21 cellular contexts compared by ENCODE assay signal in genomic region chr16:30113711-30114333, GRCh38. TPM values are rescaled to one million over a fixed set of nuclear protein-coding genes. Genes with fewer than 3 reads are reported as not detected.
DNase-seq lines count a peak whose midpoint lies in the region; ATAC-seq and TF ChIP-seq lines count a peak whose summit lies in the region.
"Had no signal": no experiment of that assay in that cellular context is flagged by ENCODE, and none has a peak within 500 bp of the region (broad histone marks: within the 10 kb centered on the region; RNA-seq: fewer than 3 reads in every experiment).

No MANE protein-coding gene starts in this region.

- H3K27ac ChIP-seq in CD4-positive, alpha-beta memory T cell (ENCODE audit: low read depth, low read length), result no peak overlapping the region
- H3K27ac ChIP-seq in neutrophil, result peak overlapping the region; percentile 49
- H3K27ac ChIP-seq: vagina had no signal

- POLR2A ChIA-PET in CD4-positive, alpha-beta memory T cell (lab: Charles Lee; ENCODE audit: partially characterized antibody), result interaction anchor here (1.9 to 9.9 kb wide), 4 partner anchors 9 to 71 kb away, joined by 6 to 120 read pairs (median 23); partner anchors contain the start of genes CORO1A, MAPK3, TBX6 and YPEL3
- POLR2A ChIA-PET in GM10248 (lab: Yijun Ruan, JAX) (no interaction called here), T-cell (lab: Charles Lee) (no interaction called here)

- H3K27me3 Mint-ChIP-seq in CD4-positive, alpha-beta memory T cell, result no peaks in the 10 kb centered on the region
- H3K27me3 Mint-ChIP-seq in chondrocyte (ENCODE audit: low read depth) (no peaks in the 10 kb centered on the region), natural killer cell (ENCODE audit: low read depth in 2 of 2) (no peaks in the 10 kb centered on the region), T-cell (no peaks in the 10 kb centered on the region)
- H3K27me3 Mint-ChIP-seq: progenitor cell of endocrine pancreas had no signal

- intact Hi-C loops in CD4-positive, alpha-beta memory T cell (cut with micrococcal nuclease), result no loop called here
- intact Hi-C loops in natural killer cell (cut with micrococcal nuclease), result no loop called here

- CTCF ChIA-PET in CD4-positive, alpha-beta memory T cell (lab: Charles Lee; ENCODE audit: partially characterized antibody), result interaction anchor here (0.6 to 2.0 kb wide), 5 partner anchors 10 to 523 kb away, joined by 3 to 7 read pairs (median 5); no protein-coding TSS in a partner anchor
- CTCF ChIA-PET in GM10248 (lab: Yijun Ruan, JAX) (interaction anchor here (0.6 to 4.3 kb wide), 6 partner anchors 11 to 72 kb away, joined by 3 to 29 read pairs (median 6); partner anchors contain the start of gene CORO1A), T-cell (lab: Charles Lee) (no interaction called here)

- no peak for TF ChIP-seq CTCF in chondrocyte (IDR thresholded peaks at IDR 0.05)
- TF ChIP-seq CTCF in neutrophil (IDR thresholded peaks at IDR 0.05), result no peak
- TF ChIP-seq CTCF in GM10248 (IDR thresholded peaks at IDR 0.05; ENCODE audit: control extremely low read depth, extremely low read depth, low read depth, missing control alignments), result no peak
- TF ChIP-seq CTCF in natural killer cell (IDR thresholded peaks at IDR 0.05), result no peak

- H3K4me1 Mint-ChIP-seq in CD4-positive, alpha-beta memory T cell, result peaks cover 11 to 25% (median 17%) of the 10 kb centered on the region in 4 donors
- H3K4me1 Mint-ChIP-seq in chondrocyte (ENCODE audit: low read depth), result peaks cover 9% of the 10 kb centered on the region
- peaks cover 0 to 6% of the 10 kb centered on the region in 2 donors for H3K4me1 Mint-ChIP-seq in natural killer cell
- H3K4me1 Mint-ChIP-seq in T-cell, result peaks cover 13 to 28% (median 20%) of the 10 kb centered on the region in 3 donors

- H3K9me3 ChIP-seq in CD4-positive, alpha-beta memory T cell (ENCODE audit: control insufficient read depth in 1 of 2, low read length in 2 of 2), result no peaks in the 10 kb centered on the region
- no peaks in the 10 kb centered on the region for H3K9me3 ChIP-seq in neutrophil
- H3K9me3 ChIP-seq: vagina had no signal

- H3K27me3 ChIP-seq in CD4-positive, alpha-beta memory T cell (ENCODE audit: insufficient read depth, low read length), result no peaks in the 10 kb centered on the region
- H3K27me3 ChIP-seq in neutrophil, result no peaks in the 10 kb centered on the region
- H3K27me3 ChIP-seq: vagina had no signal

- peak overlapping the region in 2 of 8 donors; percentile 38 to 71 for H3K4me3 Mint-ChIP-seq in CD4-positive, alpha-beta memory T cell
- H3K4me3 Mint-ChIP-seq in chondrocyte (ENCODE audit: unreplicated experiment) (no peak overlapping the region), natural killer cell (no peak overlapping the region), T-cell (no peak overlapping the region)
- H3K4me3 Mint-ChIP-seq: activated T-cell treated with anti-CD3 and anti-CD28 coated beads, Interleukin-2, amount 50 U/mL, for 4 hours; CD14-positive monocyte; T-helper 1 cell treated with Interleukin-12 subunit alpha and Interleukin-12 subunit beta and Interleukin-4 antibody, amounts not matched to agents 30 μg/mL and 1 μg/mL, for 36 hours had no signal

- peaks cover 24% of the 10 kb centered on the region for H3K36me3 ChIP-seq in CD4-positive, alpha-beta memory T cell (ENCODE audit: insufficient read depth, low read length)
- peaks cover 100% of the 10 kb centered on the region for H3K36me3 ChIP-seq in neutrophil

- ATAC-seq in natural killer cell (no peak), T-cell (replicated peaks in 1 of 4) (no peak)

- H3K4me3 ChIP-seq in CD4-positive, alpha-beta memory T cell (ENCODE audit: low read length in 2 of 2), result no peak overlapping the region
- H3K4me3 ChIP-seq in neutrophil (ENCODE audit: low read depth in 1 of 2, low read length in 1 of 2), result no peak overlapping the region
- H3K4me3 ChIP-seq: vagina had no signal

- H3K4me1 ChIP-seq in CD4-positive, alpha-beta memory T cell (ENCODE audit: insufficient read depth, low read length), result peaks cover 27% of the 10 kb centered on the region
- no peaks in the 10 kb centered on the region for H3K4me1 ChIP-seq in neutrophil (ENCODE audit: control insufficient read depth in 1 of 2, insufficient read depth in 1 of 2, low read depth in 1 of 2, low read length in 1 of 2)

- peaks cover 9 to 18% of the 10 kb centered on the region in 2 donors for H3K36me3 Mint-ChIP-seq in CD4-positive, alpha-beta memory T cell
- H3K36me3 Mint-ChIP-seq in chondrocyte (ENCODE audit: low read depth), result peaks cover 9% of the 10 kb centered on the region
- H3K36me3 Mint-ChIP-seq in natural killer cell, result peaks cover 7% of the 10 kb centered on the region
- H3K36me3 Mint-ChIP-seq in T-cell, result peaks cover 6% of the 10 kb centered on the region

- peak overlapping the region in 4 of 7 donors; percentile 18 to 90 (median 64) for H3K27ac Mint-ChIP-seq in CD4-positive, alpha-beta memory T cell
- H3K27ac Mint-ChIP-seq in chondrocyte (ENCODE audit: unreplicated experiment) (peak overlapping the region; percentile 73), natural killer cell (no peak overlapping the region), T-cell (peak overlapping the region in 1 of 2 donors; percentile 67)
- H3K27ac Mint-ChIP-seq: progenitor cell of endocrine pancreas had no signal

- no peaks in the 10 kb centered on the region for H3K9me3 Mint-ChIP-seq in CD4-positive, alpha-beta memory T cell
- H3K9me3 Mint-ChIP-seq in chondrocyte (ENCODE audit: low read depth), result no peaks in the 10 kb centered on the region
- H3K9me3 Mint-ChIP-seq in natural killer cell, result no peaks in the 10 kb centered on the region
- H3K9me3 Mint-ChIP-seq in T-cell, result no peaks in the 10 kb centered on the region
- H3K9me3 Mint-ChIP-seq: activated T-cell treated with anti-CD3 and anti-CD28 coated beads, Interleukin-2, amount 50 U/mL, for 4 hours; T-helper 1 cell treated with Interleukin-12 subunit alpha and Interleukin-12 subunit beta and Interleukin-4 antibody, amounts not matched to agents 30 μg/mL and 1 μg/mL, for 36 hours had no signal

- DNase-seq in CD4-positive, alpha-beta memory T cell, result no peak
- peak; percentile 27 for DNase-seq in HT1080 (ENCODE audit: low read depth)
- no peak for DNase-seq in chondrocyte (ENCODE audit: low spot score)
- no peak for DNase-seq in GM10248 (ENCODE audit: extremely low spot score)
- no peak for DNase-seq in natural killer cell
- no peak for DNase-seq in T-cell
- no peak for DNase-seq in amniotic stem cell (lab: John Stamatoyannopoulos, UW)
- DNase-seq: activated CD4-positive, alpha-beta T cell treated with anti-CD3 and anti-CD28 coated beads for 48 hours; activated T-cell treated with anti-CD3 and anti-CD28 coated beads, Interleukin-2, amount 50 U/mL, for 4 hours; effector CD4-positive, alpha-beta T cell; GDM1; KG1; midbrain; NCI-H1436 treated with DMSO at 0.1 percent for 48 hours; NCI-H524 treated with DMSO at 0.1 percent for 48 hours; stimulated activated CD4-positive, alpha-beta T cell treated with anti-CD3 and anti-CD28 coated beads, Interleukin-1b, Interleukin-23, amount 100 ng/mL, for 48 hours had no signal

RNA-seq across cellular contexts. Expression of gene GDPD3, which starts 0.5 kb away (rescaled TPM):
- total RNA-seq in CD4-positive, alpha-beta memory T cell, result 10 to 100 TPM; 31.5 to 37.2 TPM
- polyA plus RNA-seq in CD4-positive, alpha-beta memory T cell, result under 1 TPM in 1 of 2 donors, not detected in 1; 0.25 TPM
- total RNA-seq in HT1080 (2014; rRNA removed; shearing (Covaris generic)), result 0.06 and 2.1 TPM in 2 replicates
- 0.16 and 0.17 TPM in 2 replicates for polyA plus RNA-seq in HT1080 (2015; cell fraction: cytosol; rRNA removed)
- 2.7 and 3.2 TPM in 2 replicates for polyA plus RNA-seq in HT1080 (2015; cell fraction: nucleus; rRNA removed)
- total RNA-seq in chondrocyte (1.9 to 3.2 TPM (median 2.2 TPM) in 3 replicates), natural killer cell (10 to 100 TPM in 1 of 3 donors, 1 to 10 TPM in 2; 5.3 to 14.7 (median 9.1) TPM), T-cell (10 to 100 TPM; 11.1 to 27.2 (median 22.1) TPM)
- polyA plus RNA-seq: CD14-positive monocyte had no signal

RNA-seq across cellular contexts. Expression of gene MAPK3, which starts 9.2 kb away (rescaled TPM):
- total RNA-seq in CD4-positive, alpha-beta memory T cell, result 10 to 100 TPM; 87.4 to 90.4 TPM
- 10 to 100 TPM in 1 of 2 donors, 1 to 10 TPM in 1; 9.9 to 10.6 TPM for polyA plus RNA-seq in CD4-positive, alpha-beta memory T cell
- total RNA-seq in HT1080 (2014; rRNA removed; shearing (Covaris generic)), result 18.4 and 22.9 TPM in 2 replicates
- polyA plus RNA-seq in HT1080 (2015; cell fraction: cytosol; rRNA removed), result 31.7 and 47.1 TPM in 2 replicates
- 36.2 and 38.3 TPM in 2 replicates for polyA plus RNA-seq in HT1080 (2015; cell fraction: nucleus; rRNA removed)
- total RNA-seq in chondrocyte (40.9 to 42.0 TPM (median 41.9 TPM) in 3 replicates), natural killer cell (10 to 100 TPM; 45.2 to 55.7 (median 50.9) TPM), T-cell (10 to 100 TPM; 55.5 to 76.0 (median 63.2) TPM)

RNA-seq across cellular contexts. Expression of gene YPEL3, which starts 17.8 kb away (rescaled TPM):
- total RNA-seq in CD4-positive, alpha-beta memory T cell, result 100 to 1,000 TPM; 263 to 266 TPM
- 100 to 1,000 TPM; 172 to 331 TPM for polyA plus RNA-seq in CD4-positive, alpha-beta memory T cell
- total RNA-seq in HT1080 (2014; rRNA removed; shearing (Covaris generic)), result 0.48 and 2.7 TPM in 2 replicates
- polyA plus RNA-seq in HT1080 (2015; cell fraction: cytosol; rRNA removed), result 14.0 and 15.3 TPM in 2 replicates
- 11.9 and 13.0 TPM in 2 replicates for polyA plus RNA-seq in HT1080 (2015; cell fraction: nucleus; rRNA removed)
- total RNA-seq in chondrocyte (23.3 to 31.9 TPM (median 28.1 TPM) in 3 replicates), natural killer cell (100 to 1,000 TPM; 148 to 177 (median 160) TPM), T-cell (100 to 1,000 TPM; 105 to 277 (median 226) TPM)

RNA-seq across cellular contexts. Expression of gene TBX6, which starts 22.1 kb away (rescaled TPM):
- total RNA-seq in CD4-positive, alpha-beta memory T cell, result 1 to 10 TPM; 1.3 to 1.4 TPM
- under 1 TPM in 1 of 2 donors, not detected in 1; 0.36 TPM for polyA plus RNA-seq in CD4-positive, alpha-beta memory T cell
- total RNA-seq in HT1080 (2014; rRNA removed; shearing (Covaris generic)), result 0.59 and 0.90 TPM in 2 replicates
- 0.62 and 1.2 TPM in 2 replicates for polyA plus RNA-seq in HT1080 (2015; cell fraction: cytosol; rRNA removed)
- 1.5 and 2.1 TPM in 2 replicates for polyA plus RNA-seq in HT1080 (2015; cell fraction: nucleus; rRNA removed)
- total RNA-seq in chondrocyte, result 0.34 to 0.59 TPM (median 0.55 TPM) in 3 replicates
- total RNA-seq in natural killer cell, result 1 to 10 TPM in 1 of 3 donors, under 1 TPM in 2; 0.91 to 1.1 (median 0.98) TPM
- 1 to 10 TPM; 1.4 to 2.0 (median 1.5) TPM for total RNA-seq in T-cell

RNA-seq across cellular contexts. Expression of gene PPP4C, which starts 38.0 kb away (rescaled TPM):
- 10 to 100 TPM; 75.8 to 86.3 TPM for total RNA-seq in CD4-positive, alpha-beta memory T cell
- polyA plus RNA-seq in CD4-positive, alpha-beta memory T cell, result 100 to 1,000 TPM; 167 to 276 TPM
- total RNA-seq in HT1080 (2014; rRNA removed; shearing (Covaris generic)), result 217 and 241 TPM in 2 replicates
- 142 and 181 TPM in 2 replicates for polyA plus RNA-seq in HT1080 (2015; cell fraction: cytosol; rRNA removed)
- 115 and 121 TPM in 2 replicates for polyA plus RNA-seq in HT1080 (2015; cell fraction: nucleus; rRNA removed)
- 81.0 to 90.3 TPM (median 84.7 TPM) in 3 replicates for total RNA-seq in chondrocyte
- 100 to 1,000 TPM; 119 to 132 (median 130) TPM for total RNA-seq in natural killer cell
- total RNA-seq in T-cell, result 100 to 1,000 TPM in 2 of 5 donors, 10 to 100 TPM in 3; 71.2 to 110 (median 97.9) TPM

Comparison
In these comparisons a context has a peak if more than half of its experiments do, and no peak if none do; other contexts are left out.
1. H3K27ac Mint-ChIP-seq: peak in CD4-positive, alpha-beta memory T cell (4 of 7) and chondrocyte (single experiment); none in natural killer cell (0 of 2).
2. CTCF ChIA-PET loops: an anchor here in CD4-positive, alpha-beta memory T cell (0.6 to 2.0 kb wide) and GM10248 (0.6 to 4.3 kb wide); none called in T-cell.